Comparison of ENCODE assay signal across 8 cellular contexts in genomic region chr3:37054370-37054769, GRCh38.
A peak's percentile ranks its signal among the peaks of the same experiment; 100 is the strongest.
DNase-seq lines count a peak whose midpoint lies in the region; ATAC-seq and TF ChIP-seq lines count a peak whose summit lies in the region.

No MANE protein-coding gene starts in this region.

- H3K36me3 Mint-ChIP-seq in activated T-helper 17 cell treated with anti-CD3 and anti-CD28 coated beads, Interleukin-2, amount 50 U/mL, for 72 hours (ENCODE audit: low read depth) = peaks cover 97% of the 10 kb centered on the region

- no peak for TF ChIP-seq CTCF in mucosa of descending colon (IDR thresholded peaks at IDR 0.05)

- H3K27ac Mint-ChIP-seq in activated T-helper 17 cell treated with anti-CD3 and anti-CD28 coated beads, Interleukin-2, amount 50 U/mL, for 72 hours = peak overlapping the region; percentile 94

- H3K36me3 ChIP-seq in mucosa of descending colon (ENCODE audit: low read depth) = peaks cover 4% of the 10 kb centered on the region

- peaks cover 6% of the 10 kb centered on the region for H3K4me1 Mint-ChIP-seq in activated T-helper 17 cell treated with anti-CD3 and anti-CD28 coated beads, Interleukin-2, amount 50 U/mL, for 72 hours

- no peaks in the 10 kb centered on the region for H3K9me3 Mint-ChIP-seq in activated T-helper 17 cell treated with anti-CD3 and anti-CD28 coated beads, Interleukin-2, amount 50 U/mL, for 72 hours

- peak; percentile 61 for ATAC-seq in GM18907 (IDR thresholded peaks at IDR 0.05; ENCODE audit: unreplicated experiment)
- peak; percentile 64 for ATAC-seq in HG03139 (IDR thresholded peaks at IDR 0.05; ENCODE audit: unreplicated experiment)
- ATAC-seq in activated T-helper 17 cell treated with anti-CD3 and anti-CD28 coated beads, Interleukin-2, amount 50 U/mL, for 72 hours (replicated peaks) = peak; percentile 96
- ATAC-seq in mucosa of descending colon = peak; percentile 88

- H3K4me3 Mint-ChIP-seq in activated T-helper 17 cell treated with anti-CD3 and anti-CD28 coated beads, Interleukin-2, amount 50 U/mL, for 72 hours = peak overlapping the region; percentile 36

- intact Hi-C loops in mucosa of descending colon (cut with DNase I, micrococcal nuclease) = no loop called here
- intact Hi-C loops in posterior cingulate gyrus (cut with DNase I) = no loop called here

- no peaks in the 10 kb centered on the region for H3K9me3 ChIP-seq in mucosa of descending colon

- no peaks in the 10 kb centered on the region for H3K27me3 Mint-ChIP-seq in activated T-helper 17 cell treated with anti-CD3 and anti-CD28 coated beads, Interleukin-2, amount 50 U/mL, for 72 hours

- H3K4me3 ChIP-seq in mucosa of descending colon = no peak overlapping the region

- H3K4me1 ChIP-seq in mucosa of descending colon (ENCODE audit: low read depth) = peaks cover 23% of the 10 kb centered on the region

- peak; percentile 90 for DNase-seq in A172 (ENCODE audit: low spot score)
- DNase-seq in mucosa of descending colon = no peak
- no peak for DNase-seq in posterior cingulate gyrus
- DNase-seq in DMS114 treated with DMSO at 0.1 percent for 48 hours (lab: John Stamatoyannopoulos, UW; ENCODE audit: unreplicated experiment) = no peak
- DNase-seq in NCI-H187 (lab: John Stamatoyannopoulos, UW) = no peak
